Comparison of ENCODE assay signal across 27 cellular contexts in the genomic region with DNA sequence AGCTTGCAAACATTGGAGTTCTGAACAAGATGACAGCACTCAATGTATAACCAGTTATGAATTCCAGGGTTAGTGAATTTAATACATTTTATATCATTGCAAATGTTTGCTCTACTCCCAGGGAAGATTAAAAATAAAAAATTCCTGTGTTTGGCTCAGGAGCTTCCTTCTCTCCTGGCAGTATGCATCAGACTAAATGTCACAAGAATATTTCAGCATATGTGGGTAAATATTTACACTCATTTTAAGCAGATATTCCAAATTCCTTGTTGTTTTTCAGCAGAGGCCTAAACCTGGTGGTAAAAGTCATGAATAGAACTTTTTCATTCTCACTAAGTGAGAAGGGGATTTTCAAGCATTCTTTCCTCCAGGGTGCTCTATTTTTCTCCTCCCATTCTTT.
"Had no signal": no experiment of that assay in that cellular context is flagged by ENCODE, and none has a peak within 500 bp of the region (broad histone marks: within the 10 kb centered on the region; RNA-seq: fewer than 3 reads in every experiment).

No MANE protein-coding gene starts in this region.

- H3K36me3 ChIP-seq: esophagus squamous epithelium, left ventricle myocardium inferior, pancreas, right atrium auricular region, thyroid gland, upper lobe of right lung had no signal

- ATAC-seq: activated T-helper 17 cell treated with anti-CD3 and anti-CD28 coated beads, Interleukin-2, amount 50 U/mL, for 72 hours; natural killer cell treated with Interleukin-12 subunit alpha and Interleukin-12 subunit beta and Interleukin-15 and Interleukin-18, amount 100 ng/mL, for 72 hours; pancreas; psoas muscle; upper lobe of right lung had no signal

- H3K36me3 Mint-ChIP-seq: activated naive CD8-positive, alpha-beta T cell treated with anti-CD3 and anti-CD28 coated beads for 36 hours; natural killer cell treated with Interleukin-12 subunit alpha and Interleukin-12 subunit beta and Interleukin-15 and Interleukin-18, amount 100 ng/mL, for 72 hours had no signal

- H3K27me3 Mint-ChIP-seq: activated T-cell treated with anti-CD3 and anti-CD28 coated beads, Interleukin-2, amount 50 U/mL, for 24 hours; activated T-helper 17 cell treated with anti-CD3 and anti-CD28 coated beads, Interleukin-2, amount 50 U/mL, for 72 hours; natural killer cell treated with Interleukin-12 subunit alpha and Interleukin-12 subunit beta and Interleukin-15 and Interleukin-18, amount 100 ng/mL, for 72 hours; stimulated activated naive CD8-positive, alpha-beta T cell treated with anti-CD3 and anti-CD28 coated beads, Interleukin-15, Interleukin-2, amounts not matched to agents 100 ng/mL and 50 ng/mL, for 24 hours had no signal

- H3K9me3 ChIP-seq: esophagus squamous epithelium, pancreas, psoas muscle, right atrium auricular region, thyroid gland, upper lobe of right lung had no signal

- H3K9me3 Mint-ChIP-seq: stimulated activated naive CD8-positive, alpha-beta T cell treated with anti-CD3 and anti-CD28 coated beads, Interleukin-15, Interleukin-2, amounts not matched to agents 100 ng/mL and 50 ng/mL, for 24 hours had no signal

- H3K4me3 ChIP-seq: esophagus squamous epithelium, hepatocyte, left ventricle myocardium inferior, pancreas, psoas muscle, right atrium auricular region, skin epidermis, thyroid gland, upper lobe of right lung had no signal

- DNase-seq: activated CD4-positive, alpha-beta T cell treated with anti-CD3 and anti-CD28 coated beads for 1 hour; activated CD8-positive, alpha-beta memory T cell treated with anti-CD3 and anti-CD28 coated beads, Interleukin-2, amount 50 U/mL, for 4 hours; activated naive CD4-positive, alpha-beta T cell; activated naive CD8-positive, alpha-beta T cell treated with anti-CD3 and anti-CD28 coated beads for 36 hours; activated T-cell treated with anti-CD3 and anti-CD28 coated beads, Interleukin-2, amount 50 U/mL, for 24 hours; amygdala; cortex of kidney; endodermal cell; esophagus squamous epithelium; glutamatergic neuron; kidney glomerular epithelial cell; left ventricle myocardium inferior; midbrain; pancreas; psoas muscle; stimulated activated CD4-positive, alpha-beta T cell treated with anti-CD3 and anti-CD28 coated beads, Interleukin-1b, Interleukin-23, amount 100 ng/mL, for 48 hours; substantia nigra; T-helper 1 cell; thyroid gland; upper lobe of right lung had no signal

- H3K4me2 ChIP-seq: hepatocyte had no signal

- H3K4me1 ChIP-seq: foreskin keratinocyte, left ventricle myocardium inferior, pancreas, psoas muscle, right atrium auricular region, thyroid gland, upper lobe of right lung had no signal

- H3K4me3 Mint-ChIP-seq: activated naive CD8-positive, alpha-beta T cell treated with anti-CD3 and anti-CD28 coated beads for 36 hours; activated T-cell treated with anti-CD3 and anti-CD28 coated beads, Interleukin-2, amount 50 U/mL, for 24 hours; activated T-helper 17 cell treated with anti-CD3 and anti-CD28 coated beads, Interleukin-2, amount 50 U/mL, for 72 hours; endodermal cell; natural killer cell treated with Interleukin-12 subunit alpha and Interleukin-12 subunit beta and Interleukin-15 and Interleukin-18, amount 100 ng/mL, for 72 hours; stimulated activated naive CD8-positive, alpha-beta T cell treated with anti-CD3 and anti-CD28 coated beads, Interleukin-15, Interleukin-2, amounts not matched to agents 100 ng/mL and 50 ng/mL, for 24 hours had no signal

- H2AFZ ChIP-seq: hepatocyte had no signal

- H3K27ac Mint-ChIP-seq: activated naive CD8-positive, alpha-beta T cell treated with anti-CD3 and anti-CD28 coated beads for 36 hours; activated T-cell treated with anti-CD3 and anti-CD28 coated beads, Interleukin-2, amount 50 U/mL, for 24 hours; activated T-helper 17 cell treated with anti-CD3 and anti-CD28 coated beads, Interleukin-2, amount 50 U/mL, for 72 hours; endodermal cell; natural killer cell treated with Interleukin-12 subunit alpha and Interleukin-12 subunit beta and Interleukin-15 and Interleukin-18, amount 100 ng/mL, for 72 hours; stimulated activated naive CD8-positive, alpha-beta T cell treated with anti-CD3 and anti-CD28 coated beads, Interleukin-15, Interleukin-2, amounts not matched to agents 100 ng/mL and 50 ng/mL, for 24 hours had no signal

- H3K27ac ChIP-seq: esophagus squamous epithelium, foreskin keratinocyte, hepatocyte, left ventricle myocardium inferior, pancreas, psoas muscle, right atrium auricular region, skin epidermis, thyroid gland, upper lobe of right lung had no signal

- H3K27me3 ChIP-seq: esophagus squamous epithelium, foreskin keratinocyte, hepatocyte, pancreas, right atrium auricular region, thyroid gland, upper lobe of right lung had no signal

- H3K79me2 ChIP-seq: hepatocyte had no signal

- H3K4me1 Mint-ChIP-seq: activated naive CD8-positive, alpha-beta T cell treated with anti-CD3 and anti-CD28 coated beads for 36 hours; activated T-helper 17 cell treated with anti-CD3 and anti-CD28 coated beads, Interleukin-2, amount 50 U/mL, for 72 hours had no signal
